ENCODE assay signal across 10 cellular contexts in genomic region chr1:59046730-59047157, GRCh38.
DNase-seq lines count a peak whose midpoint lies in the region; ATAC-seq, FAIRE-seq and TF ChIP-seq lines count a peak whose summit lies in the region.
"Had no signal": no experiment of that assay in that cellular context is flagged by ENCODE, and none has a peak within 500 bp of the region (broad histone marks: within the 10 kb centered on the region; RNA-seq: fewer than 3 reads in every experiment).

No MANE protein-coding gene starts in this region.

- peaks cover 35% of the 10 kb centered on the region for H3K4me1 Mint-ChIP-seq in activated CD4-positive, alpha-beta memory T cell treated with anti-CD3 and anti-CD28 coated beads, Interleukin-2, amount 10 ng/mL, durations not matched to agents 7 days and 5 days

- H3K27me3 ChIP-seq in HepG2 (ENCODE audit: control insufficient read depth in 1 of 2, insufficient read depth in 2 of 2, low read length in 2 of 2) (peaks cover 0 to 21% of the 10 kb centered on the region in 2 experiments; a peak in 3 of 5 replicates), tibial artery (no peaks in the 10 kb centered on the region)
- H3K27me3 ChIP-seq: pancreas had no signal

- ATAC-seq in HG03064 (IDR thresholded peaks at IDR 0.05; ENCODE audit: low read depth, unreplicated experiment) (peak; percentile 74), HepG2 (peak; percentile 52)

- DNase-seq in DMS 273 (lab: John Stamatoyannopoulos, UW; ENCODE audit: unreplicated experiment) = peak; percentile 13
- no peak for DNase-seq in DMS 273 treated with DMSO at 0.1 percent for 48 hours (lab: John Stamatoyannopoulos, UW)
- peak; percentile 55 for DNase-seq in activated CD4-positive, alpha-beta memory T cell treated with anti-CD3 and anti-CD28 coated beads, Interleukin-2, amount 10 ng/mL, durations not matched to agents 7 days and 5 days
- DNase-seq in HepG2 (ENCODE audit: low spot score) = no peak
- no peak for DNase-seq in tibial artery
- DNase-seq in coronary artery (ENCODE audit: low spot score) = no peak
- no peak for DNase-seq in foreskin melanocyte
- DNase-seq: pancreas had no signal

- 0% methylated on average over 2 of the region's 2 CpGs for WGBS in HepG2 (ENCODE audit: low lambda C conversion rate)

- no peak for FAIRE-seq in HepG2 (lab: Jason Lieb, UNC)
- FAIRE-seq: pancreas had no signal

- no peak for TF ChIP-seq RAD21 in HepG2 (CRISPR knock-in tag; IDR thresholded peaks at IDR 0.05)

- TF ChIP-seq EP300 in HepG2 (IDR thresholded peaks at IDR 0.05; ENCODE audit: low read depth in 2 of 2, low read length in 2 of 2) (no peak), HepG2 (CRISPR knock-in tag; IDR thresholded peaks at IDR 0.05; ENCODE audit: borderline replicate concordance) (no peak)

- H3K9me3 Mint-ChIP-seq in activated CD4-positive, alpha-beta memory T cell treated with anti-CD3 and anti-CD28 coated beads, Interleukin-2, amount 10 ng/mL, durations not matched to agents 7 days and 5 days = no peaks in the 10 kb centered on the region

- H3K9me3 ChIP-seq in HepG2 (ENCODE audit: low read length) (no peaks in the 10 kb centered on the region), tibial artery (no peaks in the 10 kb centered on the region)
- H3K9me3 ChIP-seq: pancreas had no signal

- TF ChIP-seq POLR2A in HepG2 (IDR thresholded peaks at IDR 0.05; ENCODE audit: insufficient read depth in 1 of 2, low read depth in 2 of 2, low read length in 2 of 2) = no peak

- H3K4me2 ChIP-seq in HepG2 (ENCODE audit: low read depth, low read length) = peak overlapping the region; percentile 8; the same call in 1 of the 2 replicates

- intact Hi-C loops in HepG2 (cut with micrococcal nuclease; ENCODE audit: unreplicated experiment) = no loop called here
- intact Hi-C loops in tibial artery (cut with DNase I; ENCODE audit: low total_unique reads) = no loop called here

- H3K36me3 Mint-ChIP-seq in activated CD4-positive, alpha-beta memory T cell treated with anti-CD3 and anti-CD28 coated beads, Interleukin-2, amount 10 ng/mL, durations not matched to agents 7 days and 5 days (ENCODE audit: low read depth) = peaks cover 13% of the 10 kb centered on the region

- H2AFZ ChIP-seq in HepG2 (ENCODE audit: low read length) = no peak overlapping the region

- H3K4me1 ChIP-seq in HepG2 (ENCODE audit: insufficient read depth, low read length) (peaks cover 50% of the 10 kb centered on the region), tibial artery (peaks cover 0 to 5% (median 0%) of the 10 kb centered on the region in 4 donors)

- H3K36me3 ChIP-seq in HepG2 (replicated peaks in 1 of 2; ENCODE audit: control insufficient read depth in 1 of 2, insufficient read depth in 2 of 2, low read length in 2 of 2) (no peaks in the 10 kb centered on the region), tibial artery (no peaks in the 10 kb centered on the region)
- H3K36me3 ChIP-seq: pancreas had no signal

- TF ChIP-seq CTCF in HepG2 (CRISPR knock-in tag; IDR thresholded peaks at IDR 0.05) (no peak), tibial artery (IDR thresholded peaks at IDR 0.05) (no peak), coronary artery (IDR thresholded peaks at IDR 0.05) (no peak)

- no peaks in the 10 kb centered on the region for H3K79me2 ChIP-seq in HepG2 (ENCODE audit: insufficient read depth, low read length)

- POLR2A ChIA-PET in activated CD4-positive, alpha-beta memory T cell treated with anti-CD3 and anti-CD28 coated beads, Interleukin-2, amount 10 ng/mL, durations not matched to agents 7 days and 5 days (lab: Charles Lee) = interaction anchor here (0.6 to 2.2 kb wide), 6 partner anchors 16 to 265 kb away, joined by 3 to 7 read pairs (median 4); partner anchors contain the start of gene JUN
- POLR2A ChIA-PET in HepG2 (lab: Yijun Ruan, JAX) = no interaction called here

- no TSS peak for BruUV-seq in HepG2 (replicated peaks; lab: Mats Ljungman, UMichigan)

- H3K4me3 ChIP-seq in HepG2 (replicated peaks in 1 of 3; ENCODE audit: insufficient read depth in 1 of 3, low read depth in 2 of 3, low read length in 3 of 3) (no peak overlapping the region), tibial artery (no peak overlapping the region), coronary artery (no peak overlapping the region)
- H3K4me3 ChIP-seq: pancreas had no signal

- peak overlapping the region; percentile 79 for H3K27ac Mint-ChIP-seq in activated CD4-positive, alpha-beta memory T cell treated with anti-CD3 and anti-CD28 coated beads, Interleukin-2, amount 10 ng/mL, durations not matched to agents 7 days and 5 days

- CTCF ChIA-PET in activated CD4-positive, alpha-beta memory T cell treated with anti-CD3 and anti-CD28 coated beads, Interleukin-2, amount 10 ng/mL, durations not matched to agents 7 days and 5 days (lab: Charles Lee) = interaction anchor here (0.9 to 1.2 kb wide), 3 partner anchors 33 to 105 kb away, joined by 3 to 4 read pairs (median 3); no protein-coding TSS in a partner anchor
- CTCF ChIA-PET in HepG2 (lab: Yijun Ruan, JAX; ENCODE audit: low intra/inter-chr PET ratio, low total read pairs) = no interaction called here

- in situ Hi-C loops in HepG2 (cut with HindIII; ENCODE audit: extremely low pct_ligation_motif_present, low pct_unique_long_range_greater_than_20kb) = no loop called here

- H4K20me1 ChIP-seq in HepG2 (ENCODE audit: insufficient read depth, low read length) = no peaks in the 10 kb centered on the region

- H3K9ac ChIP-seq in HepG2 (ENCODE audit: insufficient read depth, low read depth, low read length) = no peak overlapping the region

- no peaks in the 10 kb centered on the region for H3K27me3 Mint-ChIP-seq in activated CD4-positive, alpha-beta memory T cell treated with anti-CD3 and anti-CD28 coated beads, Interleukin-2, amount 10 ng/mL, durations not matched to agents 7 days and 5 days

- peak overlapping the region; percentile 19 for H3K4me3 Mint-ChIP-seq in activated CD4-positive, alpha-beta memory T cell treated with anti-CD3 and anti-CD28 coated beads, Interleukin-2, amount 10 ng/mL, durations not matched to agents 7 days and 5 days

- H3K27ac ChIP-seq in HepG2 (ENCODE audit: extremely low read length, insufficient read depth, low read length) (no peak overlapping the region), tibial artery (no peak overlapping the region), coronary artery (no peak overlapping the region)
- H3K27ac ChIP-seq: 22Rv1, pancreas had no signal

TF ChIP-seq in HepG2, 621 proteins besides CTCF, POLR2A, EP300 and RAD21:
- TF ChIP-seq STAG1 (CRISPR knock-in tag; IDR thresholded peaks at IDR 0.05) = peak; percentile 16; the same call in 1 of the 2 replicates
- no peak for TF ChIP-seq TSC22D2 (CRISPR knock-in tag; IDR thresholded peaks at IDR 0.05; ENCODE audit: borderline replicate concordance)

Comparison
In these comparisons a context has a peak if more than half of its experiments do, and no peak if none do; other contexts are left out.
1. DNase-seq: peak in DMS 273 (single experiment) and activated CD4-positive, alpha-beta memory T cell treated with anti-CD3 and anti-CD28 coated beads, Interleukin-2, amount 10 ng/mL, durations not matched to agents 7 days and 5 days (single experiment); none in DMS 273 treated with DMSO at 0.1 percent for 48 hours (single experiment), HepG2 (single experiment), tibial artery (0 of 2), coronary artery (single experiment) and foreskin melanocyte (single experiment).